ENCODE assay signal across 9 cellular contexts in genomic region chr2:126644630-126645191, GRCh38. TPM values are rescaled to one million over a fixed set of nuclear protein-coding genes. Genes with fewer than 3 reads are reported as not detected.
DNase-seq lines count a peak whose midpoint lies in the region; ATAC-seq and TF ChIP-seq lines count a peak whose summit lies in the region.
"Had no signal": no experiment of that assay in that cellular context is flagged by ENCODE, and none has a peak within 500 bp of the region (broad histone marks: within the 10 kb centered on the region; RNA-seq: fewer than 3 reads in every experiment).

No MANE protein-coding gene starts in this region.

- peaks cover 2% of the 10 kb centered on the region for H3K36me3 Mint-ChIP-seq in endothelial cell (ENCODE audit: low read depth, unreplicated experiment)

- TF ChIP-seq CTCF in vagina (IDR thresholded peaks at IDR 0.05) (no peak), endothelial cell (IDR thresholded peaks at IDR 0.05; ENCODE audit: unreplicated experiment) (no peak), ascending aorta (IDR thresholded peaks at IDR 0.05) (no peak)

- no peaks in the 10 kb centered on the region for H3K9me3 ChIP-seq in vagina
- no peaks in the 10 kb centered on the region for H3K9me3 ChIP-seq in ascending aorta
- H3K9me3 ChIP-seq: right atrium auricular region had no signal

- peaks cover 4% of the 10 kb centered on the region for H3K4me1 Mint-ChIP-seq in endothelial cell (ENCODE audit: unreplicated experiment)

- H3K27me3 ChIP-seq in vagina (no peaks in the 10 kb centered on the region), ascending aorta (no peaks in the 10 kb centered on the region)
- H3K27me3 ChIP-seq: right atrium auricular region had no signal

- DNase-seq in Right ventricle myocardium superior: no peak
- no peak for DNase-seq in left cardiac atrium
- peak; percentile 95 for DNase-seq in OCI-M1 (lab: John Stamatoyannopoulos, UW)
- peak; percentile 12 to 47 for DNase-seq in vagina (ENCODE audit: extremely low spot score in 2 of 2)
- no peak for DNase-seq in endothelial cell (ENCODE audit: low spot score)
- DNase-seq in ascending aorta (ENCODE audit: low spot score in 2 of 2): no peak
- DNase-seq in COLO668 (lab: John Stamatoyannopoulos, UW; ENCODE audit: unreplicated experiment): no peak

- ATAC-seq in Right ventricle myocardium superior (ENCODE audit: poor library complexity) (peak; percentile 31), left cardiac atrium (no peak), HG02981 (IDR thresholded peaks at IDR 0.05; ENCODE audit: unreplicated experiment) (peak; percentile 84)

- H3K27ac ChIP-seq in vagina: no peak overlapping the region
- H3K27ac ChIP-seq in ascending aorta: no peak overlapping the region
- H3K27ac ChIP-seq: right atrium auricular region had no signal

- H3K4me1 ChIP-seq in vagina: no peaks in the 10 kb centered on the region
- no peaks in the 10 kb centered on the region for H3K4me1 ChIP-seq in ascending aorta
- H3K4me1 ChIP-seq: right atrium auricular region had no signal

- intact Hi-C loops in Right ventricle myocardium superior (cut with DNase I): no loop called here
- intact Hi-C loops in left cardiac atrium (cut with DNase I): no loop called here
- intact Hi-C loops in vagina (cut with DNase I): no loop called here
- intact Hi-C loops in ascending aorta (cut with DNase I): no loop called here

- no peak overlapping the region for H3K4me3 Mint-ChIP-seq in endothelial cell (ENCODE audit: unreplicated experiment)

- H3K36me3 ChIP-seq in vagina (no peaks in the 10 kb centered on the region), ascending aorta (no peaks in the 10 kb centered on the region)
- H3K36me3 ChIP-seq: right atrium auricular region had no signal

- no peak overlapping the region for H3K4me3 ChIP-seq in vagina
- H3K4me3 ChIP-seq in ascending aorta: no peak overlapping the region
- H3K4me3 ChIP-seq: right atrium auricular region had no signal

- H3K9me3 Mint-ChIP-seq in endothelial cell (ENCODE audit: unreplicated experiment): no peaks in the 10 kb centered on the region

- H3K27me3 Mint-ChIP-seq in endothelial cell (ENCODE audit: unreplicated experiment): peaks cover 5% of the 10 kb centered on the region

- no peak overlapping the region for H3K27ac Mint-ChIP-seq in endothelial cell (ENCODE audit: unreplicated experiment)

- no peak for TF ChIP-seq POLR2A in vagina (IDR thresholded peaks at IDR 0.05)

RNA-seq across cellular contexts. Expression of gene GYPC, which starts 11.2 kb away (rescaled TPM):
- total RNA-seq in Right ventricle myocardium superior: 111 TPM
- total RNA-seq in left cardiac atrium: 10 to 100 TPM; 77.1 to 86.8 TPM
- total RNA-seq in vagina: 84.2 TPM
- 154 TPM for total RNA-seq in endothelial cell (ENCODE audit: unreplicated experiment)
- total RNA-seq in ascending aorta: 94.7 TPM

Comparison
In these comparisons a context has a peak if more than half of its experiments do, and no peak if none do; other contexts are left out.
1. ATAC-seq: peak in Right ventricle myocardium superior (single experiment) and HG02981 (single experiment); none in left cardiac atrium (0 of 2).
2. DNase-seq: peak in OCI-M1 (single experiment) and vagina (2 of 2); none in Right ventricle myocardium superior (single experiment), left cardiac atrium (single experiment), endothelial cell (single experiment), ascending aorta (0 of 2) and COLO668 (single experiment).